Comparison of ENCODE assay signal across 8 cellular contexts in the genomic region with DNA sequence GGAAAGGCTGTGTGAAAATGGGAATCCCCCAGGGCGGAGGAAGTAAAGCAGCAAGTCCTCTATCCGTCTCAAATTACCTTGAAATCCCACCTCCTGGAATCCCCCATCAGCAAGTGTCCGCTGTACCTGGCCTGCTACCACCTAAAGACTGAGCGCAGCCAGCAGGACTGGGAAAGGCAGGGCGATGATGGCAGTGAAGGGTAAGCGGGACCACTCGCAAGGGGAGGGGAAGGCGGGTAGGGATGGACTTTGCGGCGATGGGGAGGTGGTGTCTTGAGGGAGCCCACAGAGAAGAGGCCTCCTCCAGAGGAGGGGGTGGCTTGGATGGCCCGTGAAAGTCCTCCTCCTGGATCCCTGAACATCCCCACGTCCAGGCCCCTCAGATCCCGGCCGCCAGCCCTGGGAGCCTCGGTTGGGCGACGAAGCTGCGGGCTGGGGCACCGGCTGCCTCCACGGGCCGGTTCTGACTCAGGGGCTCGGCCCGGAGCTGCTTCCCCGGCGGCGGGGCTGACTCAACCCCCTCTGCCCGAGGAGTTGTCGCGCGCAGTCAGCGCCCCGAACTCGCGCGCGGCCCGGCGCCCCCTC. TPM values are rescaled to one million over a fixed set of nuclear protein-coding genes. Genes with fewer than 3 reads are reported as not detected.
DNase-seq lines count a peak whose midpoint lies in the region; ATAC-seq and TF ChIP-seq lines count a peak whose summit lies in the region.

No MANE protein-coding gene starts in this region.

- DNase-seq in 8988T: peak; percentile 56
- DNase-seq in GM20000 (ENCODE audit: low spot score): peak; percentile 38
- DNase-seq in fibroblast of the aortic adventitia (ENCODE audit: low read depth): peak; percentile 83
- peak; percentile 8 for DNase-seq in neural crest cell (ENCODE audit: low read depth, low spot score)
- no peak for DNase-seq in GDM1 (lab: John Stamatoyannopoulos, UW)
- no peak for DNase-seq in pons (ENCODE audit: low spot score)

- H3K27me3 Mint-ChIP-seq in neural crest cell (ENCODE audit: low read depth): no peaks in the 10 kb centered on the region

- H3K36me3 Mint-ChIP-seq in neural crest cell (ENCODE audit: low read depth): peaks cover 3% of the 10 kb centered on the region

- H3K27ac Mint-ChIP-seq in neural crest cell (ENCODE audit: unreplicated experiment): no peak overlapping the region

- peaks cover 16% of the 10 kb centered on the region for H3K4me1 Mint-ChIP-seq in neural crest cell

- no peaks in the 10 kb centered on the region for H3K9me3 Mint-ChIP-seq in neural crest cell

- peak overlapping the region; percentile 93 for H3K4me3 Mint-ChIP-seq in neural crest cell

- TF ChIP-seq CTCF in GM20000 (IDR thresholded peaks at IDR 0.05; ENCODE audit: extremely low read depth, missing control alignments) (no peak), WI38 (IDR thresholded peaks at IDR 0.05; ENCODE audit: low read depth, low read length) (no peak), fibroblast of the aortic adventitia (IDR thresholded peaks at IDR 0.05; ENCODE audit: insufficient read depth, low read length) (no peak), neural crest cell (conservative IDR thresholded peaks at IDR 0.05) (no peak)

- ATAC-seq in GM18498 (IDR thresholded peaks at IDR 0.05; ENCODE audit: unreplicated experiment): no peak

- H3K4me3 ChIP-seq in WI38 (ENCODE audit: low read depth, low read length) (peak overlapping the region; percentile 79), fibroblast of the aortic adventitia (ENCODE audit: low read depth, low read length) (peak overlapping the region; percentile 96)

RNA-seq across cellular contexts. Expression of a gene that starts 0.6 kb away (rescaled TPM):
- 55.9 and 68.1 TPM in 2 replicates for total RNA-seq in fibroblast of the aortic adventitia (ENCODE audit: low replicate concordance)
- 18.2 and 20.5 TPM in 2 replicates for total RNA-seq in neural crest cell

RNA-seq across cellular contexts. Expression of a gene that starts 38.9 kb away (rescaled TPM):
- total RNA-seq in fibroblast of the aortic adventitia (ENCODE audit: low replicate concordance) (2.3 and 7.9 TPM in 2 replicates), neural crest cell (6.7 and 7.5 TPM in 2 replicates)

RNA-seq across cellular contexts. Expression of a gene that starts 39.3 kb away (rescaled TPM):
- 12.0 and 25.2 TPM in 2 replicates for total RNA-seq in fibroblast of the aortic adventitia (ENCODE audit: low replicate concordance)
- total RNA-seq in neural crest cell: 20.2 and 20.9 TPM in 2 replicates

Comparison
In these comparisons a context has a peak if more than half of its experiments do, and no peak if none do; other contexts are left out.
1. DNase-seq: peak in 8988T (single experiment), GM20000 (single experiment), fibroblast of the aortic adventitia (single experiment) and neural crest cell (single experiment); none in GDM1 (single experiment) and pons (single experiment).